Comparison of ENCODE assay signal across 25 cellular contexts in the genomic region with DNA sequence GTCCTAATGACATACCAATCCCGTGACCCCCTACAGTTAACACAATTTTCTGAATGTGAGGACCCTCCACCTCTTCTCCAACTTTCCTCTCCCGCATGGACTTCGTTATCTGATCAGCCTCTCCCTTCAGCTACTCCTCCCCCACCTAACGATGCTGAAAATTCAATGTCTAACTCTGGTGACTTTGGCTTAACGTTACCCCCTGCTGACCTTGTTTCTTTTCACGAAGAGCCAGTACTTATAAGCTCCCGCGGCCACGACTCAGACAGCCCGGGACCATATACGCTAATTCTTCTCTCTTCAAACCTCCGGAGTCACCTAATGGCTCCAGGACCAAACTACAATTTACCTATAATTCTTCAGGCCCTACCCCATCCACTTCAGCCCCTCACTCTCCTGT. TPM values are rescaled to one million over a fixed set of nuclear protein-coding genes. Genes with fewer than 3 reads are reported as not detected.
DNase-seq lines count a peak whose midpoint lies in the region; ATAC-seq, FAIRE-seq and TF ChIP-seq lines count a peak whose summit lies in the region.
"Had no signal": no experiment of that assay in that cellular context is flagged by ENCODE, and none has a peak within 500 bp of the region (broad histone marks: within the 10 kb centered on the region; RNA-seq: fewer than 3 reads in every experiment).

No MANE protein-coding gene starts in this region.

- CTCF ChIA-PET in HepG2 (lab: Yijun Ruan, JAX; ENCODE audit: low intra/inter-chr PET ratio, low total read pairs), result no interaction called here

- no peak overlapping the region for H3K14ac ChIP-seq in trophoblast cell (ENCODE audit: low read length)

- peak overlapping the region; percentile 5 for H4K91ac ChIP-seq in trophoblast cell (ENCODE audit: low read depth, low read length)

- no peak overlapping the region for H3K23ac ChIP-seq in trophoblast cell (ENCODE audit: low read length)

- H4K20me1 ChIP-seq in HepG2 (ENCODE audit: insufficient read depth, low read length), result no peaks in the 10 kb centered on the region

- TF ChIP-seq EP300 in HepG2 (IDR thresholded peaks at IDR 0.05; ENCODE audit: low read depth in 2 of 2, low read length in 2 of 2) (no peak), HepG2 (CRISPR knock-in tag; IDR thresholded peaks at IDR 0.05; ENCODE audit: borderline replicate concordance) (no peak)

- no peaks in the 10 kb centered on the region for H3K9me3 ChIP-seq in HepG2 (ENCODE audit: low read length)
- H3K9me3 ChIP-seq in right lobe of liver, result no peaks in the 10 kb centered on the region
- peaks cover 51% of the 10 kb centered on the region for H3K9me3 ChIP-seq in endodermal cell (ENCODE audit: control insufficient read depth, low read length)
- no peaks in the 10 kb centered on the region for H3K9me3 ChIP-seq in trophoblast cell (ENCODE audit: insufficient read depth, low read depth, low read length)
- no peaks in the 10 kb centered on the region for H3K9me3 ChIP-seq in kidney (ENCODE audit: control insufficient read depth in 1 of 2, low read length in 2 of 2)
- H3K9me3 ChIP-seq: A549, BE2C had no signal

- H3K18ac ChIP-seq in trophoblast cell (ENCODE audit: low read length), result peak overlapping the region; percentile 58

- intact Hi-C loops in HepG2 (cut with micrococcal nuclease; ENCODE audit: unreplicated experiment) (no loop called here), right lobe of liver (cut with DNase I) (no loop called here), kidney (cut with DNase I) (no loop called here)

- no peak overlapping the region for H2BK5ac ChIP-seq in trophoblast cell (ENCODE audit: low read depth, low read length, poor library complexity)

- H3K4me1 Mint-ChIP-seq in endodermal cell, result peaks cover 3% of the 10 kb centered on the region

- H3K4me2 ChIP-seq in HepG2 (ENCODE audit: low read depth, low read length) (0 out of 2 replicates have a peak overlapping the region, but pooled peaks have one; percentile 72), trophoblast cell (ENCODE audit: low read length) (no peak overlapping the region)
- H3K4me2 ChIP-seq: A549; BLaER1 treated with 17β-estradiol and CSF1 and Interleukin-3, amounts not matched to agents 10 nM and 100 nM had no signal

- no peak overlapping the region for H4K12ac ChIP-seq in trophoblast cell (ENCODE audit: low read depth, low read length)

- H3K4me3 Mint-ChIP-seq in endodermal cell, result no peak overlapping the region
- H3K4me3 Mint-ChIP-seq: CD14-positive monocyte; CD4-positive, alpha-beta T cell; CD8-positive, alpha-beta memory T cell had no signal

- peaks cover 90% of the 10 kb centered on the region for H3K79me2 ChIP-seq in HepG2 (ENCODE audit: insufficient read depth, low read length)
- no peaks in the 10 kb centered on the region for H3K79me2 ChIP-seq in trophoblast cell (ENCODE audit: control insufficient read depth, insufficient read depth, low read length, poor library complexity)

- no peak overlapping the region for H2AK5ac ChIP-seq in trophoblast cell (ENCODE audit: low read length)

- H3K9ac ChIP-seq in HepG2 (ENCODE audit: insufficient read depth, low read depth, low read length) (no peak overlapping the region), endodermal cell (ENCODE audit: extremely low read depth, low read length, poor library complexity, severe bottlenecking) (no peak overlapping the region), trophoblast cell (ENCODE audit: low read length) (no peak overlapping the region), kidney (ENCODE audit: low read length in 2 of 2) (no peak overlapping the region)
- H3K9ac ChIP-seq: BLaER1 treated with 17β-estradiol and CSF1 and Interleukin-3, amounts not matched to agents 10 nM and 100 nM had no signal

- H3K4ac ChIP-seq in trophoblast cell (ENCODE audit: low read depth, low read length), result no peak overlapping the region

- no peak overlapping the region for H4K8ac ChIP-seq in trophoblast cell (ENCODE audit: low read depth, low read length)

- no TSS peak for BruUV-seq in HepG2 (replicated peaks; lab: Mats Ljungman, UMichigan)

- in situ Hi-C loops in HepG2 (cut with HindIII; ENCODE audit: extremely low pct_ligation_motif_present, low pct_unique_long_range_greater_than_20kb), result no loop called here

- TF ChIP-seq CTCF in HepG2 (CRISPR knock-in tag; IDR thresholded peaks at IDR 0.05) (no peak), right lobe of liver (IDR thresholded peaks at IDR 0.05) (no peak), endodermal cell (conservative IDR thresholded peaks at IDR 0.05) (no peak), kidney (IDR thresholded peaks at IDR 0.05; ENCODE audit: borderline replicate concordance, extremely low read depth, insufficient read depth) (no peak)

- DNase-seq in HepG2 (ENCODE audit: low spot score) (no peak), right lobe of liver (no peak), endodermal cell (no peak), trophoblast cell (no peak), NCI-H2196 (lab: John Stamatoyannopoulos, UW; ENCODE audit: unreplicated experiment) (no peak), dedifferentiated amniotic fluid mesenchymal stem cell (ENCODE audit: extremely low spot score) (no peak), kidney (no peak)
- DNase-seq: 8988T; ACHN; AML-193; BE2C; Calu3; CD4-positive, alpha-beta T cell; CD8-positive, alpha-beta memory T cell; DMS53; DMS79 treated with DMSO at 0.1 percent for 48 hours; GF-D8; H7; HCEC 1CT had no signal

- 91% methylated on average over 12 of the region's 12 CpGs for WGBS in HepG2 (ENCODE audit: low lambda C conversion rate)
- 88% methylated on average over 12 of the region's 12 CpGs for WGBS in right lobe of liver (ENCODE audit: insufficient coverage, low coverage, low lambda C conversion rate, missing lambda C conversion rate)
- WGBS in endodermal cell (ENCODE audit: insufficient coverage in 1 of 2, insufficient read length in 1 of 2), 2 experiments, result 91 to 94% methylated on average over 11 to 12 of the region's 12 CpGs
- WGBS in trophoblast cell (ENCODE audit: extremely low coverage, insufficient coverage, insufficient read length), result no CpG with 5 or more reads among the region's 12 CpGs

- TF ChIP-seq RAD21 in HepG2 (CRISPR knock-in tag; IDR thresholded peaks at IDR 0.05), result no peak

- H3K27me3 ChIP-seq in HepG2 (ENCODE audit: control insufficient read depth in 1 of 2, insufficient read depth in 2 of 2, low read length in 2 of 2) (no peaks in the 10 kb centered on the region), right lobe of liver (no peaks in the 10 kb centered on the region), endodermal cell (ENCODE audit: control insufficient read depth, insufficient read depth, low read length, poor library complexity, severe bottlenecking) (no peaks in the 10 kb centered on the region), trophoblast cell (ENCODE audit: insufficient read depth, low read length) (no peaks in the 10 kb centered on the region)
- H3K27me3 ChIP-seq: BE2C; BLaER1 treated with 17β-estradiol and CSF1 and Interleukin-3, amounts not matched to agents 10 nM and 100 nM had no signal

- peaks cover 45% of the 10 kb centered on the region for H3K9me3 Mint-ChIP-seq in endodermal cell

- H3K4me3 ChIP-seq in HepG2 (replicated peaks in 1 of 3; ENCODE audit: insufficient read depth in 1 of 3, low read depth in 2 of 3, low read length in 3 of 3), result no peak overlapping the region
- no peak overlapping the region for H3K4me3 ChIP-seq in right lobe of liver
- peak overlapping the region; percentile 58 for H3K4me3 ChIP-seq in endodermal cell (ENCODE audit: low read length)
- H3K4me3 ChIP-seq in trophoblast cell (ENCODE audit: low read depth, low read length), result no peak overlapping the region
- H3K4me3 ChIP-seq in kidney (ENCODE audit: low read length in 2 of 2), result no peak overlapping the region
- H3K4me3 ChIP-seq: A549; BLaER1 treated with 17β-estradiol and CSF1 and Interleukin-3, amounts not matched to agents 10 nM and 100 nM had no signal

- H3K4me1 ChIP-seq in HepG2 (ENCODE audit: insufficient read depth, low read length) (peaks cover 100% of the 10 kb centered on the region), right lobe of liver (peaks cover 0 to 29% (median 2%) of the 10 kb centered on the region in 4 donors), endodermal cell (ENCODE audit: control insufficient read depth, insufficient read depth, low read length) (no peaks in the 10 kb centered on the region), trophoblast cell (ENCODE audit: control insufficient read depth in 1 of 2, insufficient read depth in 2 of 2, low read length in 2 of 2) (peaks cover 7 to 8% of the 10 kb centered on the region in 2 experiments), kidney (ENCODE audit: control insufficient read depth in 1 of 2, insufficient read depth in 1 of 2, low read depth in 1 of 2, low read length in 2 of 2) (peaks cover 0 to 4% of the 10 kb centered on the region in 2 donors)
- H3K4me1 ChIP-seq: BE2C had no signal

- TF ChIP-seq POLR2A in HepG2 (IDR thresholded peaks at IDR 0.05; ENCODE audit: insufficient read depth in 1 of 2, low read depth in 2 of 2, low read length in 2 of 2), result no peak
- no peak for TF ChIP-seq POLR2A in right lobe of liver (IDR thresholded peaks at IDR 0.05)

- peak overlapping the region; percentile 78 for H3K27ac ChIP-seq in HepG2 (ENCODE audit: extremely low read length, insufficient read depth, low read length)
- H3K27ac ChIP-seq in right lobe of liver, result no peak overlapping the region
- no peak overlapping the region for H3K27ac ChIP-seq in endodermal cell (ENCODE audit: low read depth, low read length)
- H3K27ac ChIP-seq in trophoblast cell (ENCODE audit: low read depth, low read length), result no peak overlapping the region
- no peak overlapping the region for H3K27ac ChIP-seq in kidney (ENCODE audit: low read depth in 2 of 2, low read length in 2 of 2)
- H3K27ac ChIP-seq: A549; BLaER1 treated with 17β-estradiol and CSF1 and Interleukin-3, amounts not matched to agents 10 nM and 100 nM had no signal

- no peaks in the 10 kb centered on the region for H3K27me3 Mint-ChIP-seq in endodermal cell (ENCODE audit: insufficient read depth)
- H3K27me3 Mint-ChIP-seq: CD4-positive, alpha-beta T cell had no signal

- no peak overlapping the region for H3K27ac Mint-ChIP-seq in endodermal cell
- H3K27ac Mint-ChIP-seq: CD4-positive, alpha-beta T cell had no signal

- H3K36me3 ChIP-seq in HepG2 (replicated peaks in 1 of 2; ENCODE audit: control insufficient read depth in 1 of 2, insufficient read depth in 2 of 2, low read length in 2 of 2) (0 out of 5 replicates have a peak, but pooled peaks cover 1 to 6% of the 10 kb centered on the region in 2 experiments), right lobe of liver (no peaks in the 10 kb centered on the region), endodermal cell (ENCODE audit: control insufficient read depth, insufficient read depth, low read length) (peaks cover 10% of the 10 kb centered on the region), trophoblast cell (ENCODE audit: control insufficient read depth in 1 of 2, insufficient read depth in 2 of 2, low read length in 2 of 2) (peaks cover 0 to 9% of the 10 kb centered on the region in 2 experiments), kidney (ENCODE audit: control insufficient read depth in 1 of 2, insufficient read depth in 2 of 2, low read length in 2 of 2) (no peaks in the 10 kb centered on the region)
- H3K36me3 ChIP-seq: BE2C had no signal

- H2BK120ac ChIP-seq in trophoblast cell (ENCODE audit: insufficient read depth, low read length, poor library complexity), result no peak overlapping the region

- no peak overlapping the region for H2AFZ ChIP-seq in HepG2 (ENCODE audit: low read length)
- H2AFZ ChIP-seq in trophoblast cell (ENCODE audit: insufficient read depth, low read length, poor library complexity), result no peak overlapping the region

- POLR2A ChIA-PET in HepG2 (lab: Yijun Ruan, JAX), result interaction anchor here (2.1 kb wide), 1 partner anchor 11 kb away, joined by 8 read pairs; no protein-coding TSS in a partner anchor

- H3K79me1 ChIP-seq in trophoblast cell (ENCODE audit: low read length), result peaks cover 7% of the 10 kb centered on the region

- no peak for FAIRE-seq in HepG2 (lab: Jason Lieb, UNC)
- FAIRE-seq in kidney (lab: Jason Lieb, UNC), result no peak
- FAIRE-seq: A549, GM12891, GM18507, H1 had no signal

- peaks cover 53% of the 10 kb centered on the region for H3K36me3 Mint-ChIP-seq in endodermal cell (ENCODE audit: low read depth)

- no peak overlapping the region for H2BK12ac ChIP-seq in trophoblast cell (ENCODE audit: low read length)

- no peak; the same call in 2 of the 3 replicates for ATAC-seq in HepG2
- no peak for ATAC-seq in right lobe of liver
- ATAC-seq: A549 had no signal

RNA-seq across cellular contexts. Expression of a gene that starts 29.2 kb away (rescaled TPM):
- total RNA-seq in HepG2 (2016; rRNA removed; fragmentation: Illumina TruSeq; extraction: Trizol), result 64.7 and 75.4 TPM in 2 replicates
- total RNA-seq in HepG2 (2016; cell fraction: cytosol; rRNA removed; fragmentation: Illumina TruSeq; extraction: Trizol; ENCODE audit: low read depth), result 23.8 and 25.8 TPM in 2 replicates
- total RNA-seq in HepG2 (2016; cell fraction: insoluble cytoplasmic fraction; rRNA removed; fragmentation: Illumina TruSeq; extraction: Trizol), result 63.0 and 68.2 TPM in 2 replicates
- total RNA-seq in HepG2 (2016; cell fraction: membrane; rRNA removed; fragmentation: Illumina TruSeq; extraction: Trizol), result 73.0 and 83.1 TPM in 2 replicates
- total RNA-seq in HepG2 (2016; cell fraction: nucleus; rRNA removed; fragmentation: Illumina TruSeq; extraction: Trizol), result 56.5 and 65.0 TPM in 2 replicates
- 66.7 and 77.5 TPM in 2 replicates for polyA plus RNA-seq in HepG2 (2011; rRNA removed)
- 24.3 and 39.3 TPM in 2 replicates for polyA plus RNA-seq in HepG2 (2011; cell fraction: cytosol; rRNA removed)
- polyA plus RNA-seq in HepG2 (2011; cell fraction: nucleus; rRNA removed), result 45.4 and 50.4 TPM in 2 replicates
- polyA plus RNA-seq in HepG2 (2012), result 75.2 and 93.6 TPM in 2 replicates
- 9.0 and 9.6 TPM in 2 replicates for polyA plus RNA-seq in HepG2 (2016; cell fraction: cytosol; fragmentation: Illumina TruSeq; extraction: Trizol; ENCODE audit: low read depth)
- 54.6 and 54.7 TPM in 2 replicates for polyA plus RNA-seq in HepG2 (2016; cell fraction: insoluble cytoplasmic fraction; fragmentation: Illumina TruSeq; extraction: Trizol; ENCODE audit: low read depth)
- 35.4 and 35.8 TPM in 2 replicates for polyA plus RNA-seq in HepG2 (2016; cell fraction: membrane; fragmentation: Illumina TruSeq; extraction: Trizol; ENCODE audit: low read depth)
- polyA plus RNA-seq in HepG2 (2016; cell fraction: nucleus; fragmentation: Illumina TruSeq; extraction: Trizol; ENCODE audit: insufficient read depth, low read depth), result 77.5 and 83.9 TPM in 2 replicates
- 7.4 and 30.0 TPM in 2 replicates for polyA minus RNA-seq in HepG2 (2011; rRNA and poly(A)+ RNA removed; ENCODE audit: low replicate concordance)
- 58.1 and 59.1 TPM in 2 replicates for polyA minus RNA-seq in HepG2 (2011; cell fraction: cytosol; rRNA and poly(A)+ RNA removed)
- polyA minus RNA-seq in HepG2 (2011; cell fraction: nucleus; rRNA and poly(A)+ RNA removed), result 143 and 153 TPM in 2 replicates
- total RNA-seq in right lobe of liver, result 10 to 100 TPM; 11.6 to 12.5 (median 12.2) TPM
- total RNA-seq in endodermal cell, result 10 to 100 TPM; 18.4 to 25.7 TPM
- polyA plus RNA-seq in endodermal cell (2013, experiment 1 of 2), result 31.5 TPM
- 30.0 TPM for polyA plus RNA-seq in endodermal cell (2013, experiment 2 of 2)
- polyA plus RNA-seq in trophoblast cell (2013), result 14.6 and 15.9 TPM in 2 replicates
- 25.0 TPM for total RNA-seq in kidney
- 17.4 TPM for polyA plus RNA-seq in kidney (ENCODE audit: insufficient read depth, low read depth, low replicate concordance)
